Comparison of ENCODE assay signal across 5 cellular contexts in the genomic region with DNA sequence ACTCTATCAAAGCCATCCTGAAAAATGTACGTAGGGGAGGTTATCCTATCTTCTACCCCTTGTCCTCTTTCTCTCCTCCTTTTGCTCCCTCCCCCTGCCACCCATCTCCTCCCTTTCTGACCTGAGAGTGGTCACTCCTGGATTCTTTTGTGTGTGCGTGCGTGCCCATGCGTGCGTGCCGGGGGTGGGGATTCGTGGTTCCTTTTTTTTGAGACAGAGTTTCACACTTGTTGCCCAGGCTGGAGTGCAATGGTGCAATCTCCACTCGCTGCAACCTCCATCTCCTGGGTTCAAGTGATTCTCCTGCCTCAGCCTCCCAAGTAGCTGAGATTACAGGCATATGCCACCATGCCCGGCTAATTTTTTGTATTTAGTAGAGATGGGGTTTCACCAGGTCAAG. TPM values are rescaled to one million over a fixed set of nuclear protein-coding genes. Genes with fewer than 3 reads are reported as not detected.
"Had no signal": no experiment of that assay in that cellular context is flagged by ENCODE, and none has a peak within 500 bp of the region (broad histone marks: within the 10 kb centered on the region; RNA-seq: fewer than 3 reads in every experiment).

No MANE protein-coding gene starts in this region.

RNA-seq across cellular contexts. Expression of gene MYMX, which starts 14.7 kb away (rescaled TPM):
- total RNA-seq: activated CD8-positive, alpha-beta T cell treated with anti-CD3 and anti-CD28 coated beads, Interleukin-2, amount 10 ng/mL, durations not matched to agents 7 days and 5 days; activated naive CD8-positive, alpha-beta T cell treated with anti-CD3 and anti-CD28 coated beads, Interleukin-2, amount 10 ng/mL, durations not matched to agents 7 days and 5 days; MCF 10A; Peyer's patch; T-helper 1 cell treated with Interleukin-12 subunit alpha and Interleukin-12 subunit beta and Interleukin-4 antibody, amounts not matched to agents 30 ng/mL and 1 ng/mL, for 36 hours had no signal
